In the genomic region with DNA sequence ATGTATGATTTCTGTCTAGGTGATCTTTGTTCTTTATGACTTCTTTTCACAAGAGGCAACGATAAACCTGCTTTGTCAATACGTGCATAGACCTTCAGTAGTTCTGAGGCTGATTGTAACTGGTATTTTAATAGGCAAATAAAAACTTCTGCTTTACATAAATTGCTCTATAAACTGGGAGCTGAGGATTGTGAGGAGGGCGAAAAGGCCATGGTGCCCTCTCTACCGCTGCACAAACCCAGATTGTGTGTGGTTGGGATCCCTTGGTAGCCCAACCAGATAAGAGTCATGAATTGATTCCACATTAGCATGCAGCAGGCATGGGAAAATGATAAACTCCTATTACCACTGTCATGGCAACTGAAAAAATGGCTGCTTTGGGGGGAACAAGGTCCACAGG, we compare ENCODE assay signal across 1 cellular context.
TF ChIP-seq lines count a peak whose summit lies in the region.

No MANE protein-coding gene starts in this region.

TF ChIP-seq in WTC11, 78 proteins besides CTCF, POLR2A, EP300 and RAD21 (continued from another document):
- TF ChIP-seq ZNF671 (CRISPR knock-in tag; IDR thresholded peaks at IDR 0.05) (no peak), ZNF423 (CRISPR knock-in tag; IDR thresholded peaks at IDR 0.05) (no peak), ZNF263 (CRISPR knock-in tag; IDR thresholded peaks at IDR 0.05; ENCODE audit: low read depth) (no peak), IRF2 (CRISPR knock-in tag; IDR thresholded peaks at IDR 0.05; ENCODE audit: borderline replicate concordance, low read depth) (no peak), EMX1 (CRISPR knock-in tag; IDR thresholded peaks at IDR 0.05) (no peak), ZNF396 (CRISPR knock-in tag; IDR thresholded peaks at IDR 0.05; ENCODE audit: borderline replicate concordance) (no peak), SMAD4 (CRISPR knock-in tag; IDR thresholded peaks at IDR 0.05) (no peak), OVOL2 (CRISPR knock-in tag; IDR thresholded peaks at IDR 0.05; ENCODE audit: borderline replicate concordance) (no peak), SMAD3 (CRISPR knock-in tag; IDR thresholded peaks at IDR 0.05; ENCODE audit: borderline replicate concordance) (no peak)
- TF ChIP-seq, protein P1, sequence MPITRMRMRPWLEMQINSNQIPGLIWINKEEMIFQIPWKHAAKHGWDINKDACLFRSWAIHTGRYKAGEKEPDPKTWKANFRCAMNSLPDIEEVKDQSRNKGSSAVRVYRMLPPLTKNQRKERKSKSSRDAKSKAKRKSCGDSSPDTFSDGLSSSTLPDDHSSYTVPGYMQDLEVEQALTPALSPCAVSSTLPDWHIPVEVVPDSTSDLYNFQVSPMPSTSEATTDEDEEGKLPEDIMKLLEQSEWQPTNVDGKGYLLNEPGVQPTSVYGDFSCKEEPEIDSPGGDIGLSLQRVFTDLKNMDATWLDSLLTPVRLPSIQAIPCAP (CRISPR knock-in tag; IDR thresholded peaks at IDR 0.05): no peak
- TF ChIP-seq, protein P2, sequence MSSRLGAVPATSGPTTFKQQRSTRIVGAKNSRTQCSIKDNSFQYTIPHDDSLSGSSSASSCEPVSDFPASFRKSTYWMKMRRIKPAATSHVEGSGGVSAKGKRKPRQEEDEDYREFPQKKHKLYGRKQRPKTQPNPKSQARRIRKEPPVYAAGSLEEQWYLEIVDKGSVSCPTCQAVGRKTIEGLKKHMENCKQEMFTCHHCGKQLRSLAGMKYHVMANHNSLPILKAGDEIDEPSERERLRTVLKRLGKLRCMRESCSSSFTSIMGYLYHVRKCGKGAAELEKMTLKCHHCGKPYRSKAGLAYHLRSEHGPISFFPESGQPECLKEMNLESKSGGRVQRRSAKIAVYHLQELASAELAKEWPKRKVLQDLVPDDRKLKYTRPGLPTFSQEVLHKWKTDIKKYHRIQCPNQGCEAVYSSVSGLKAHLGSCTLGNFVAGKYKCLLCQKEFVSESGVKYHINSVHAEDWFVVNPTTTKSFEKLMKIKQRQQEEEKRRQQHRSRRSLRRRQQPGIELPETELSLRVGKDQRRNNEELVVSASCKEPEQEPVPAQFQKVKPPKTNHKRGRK (CRISPR knock-in tag; IDR thresholded peaks at IDR 0.05; ENCODE audit: borderline replicate concordance): no peak
- TF ChIP-seq, protein P3, sequence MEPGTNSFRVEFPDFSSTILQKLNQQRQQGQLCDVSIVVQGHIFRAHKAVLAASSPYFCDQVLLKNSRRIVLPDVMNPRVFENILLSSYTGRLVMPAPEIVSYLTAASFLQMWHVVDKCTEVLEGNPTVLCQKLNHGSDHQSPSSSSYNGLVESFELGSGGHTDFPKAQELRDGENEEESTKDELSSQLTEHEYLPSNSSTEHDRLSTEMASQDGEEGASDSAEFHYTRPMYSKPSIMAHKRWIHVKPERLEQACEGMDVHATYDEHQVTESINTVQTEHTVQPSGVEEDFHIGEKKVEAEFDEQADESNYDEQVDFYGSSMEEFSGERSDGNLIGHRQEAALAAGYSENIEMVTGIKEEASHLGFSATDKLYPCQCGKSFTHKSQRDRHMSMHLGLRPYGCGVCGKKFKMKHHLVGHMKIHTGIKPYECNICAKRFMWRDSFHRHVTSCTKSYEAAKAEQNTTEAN (CRISPR knock-in tag; IDR thresholded peaks at IDR 0.05): no peak
- TF ChIP-seq, protein P4, sequence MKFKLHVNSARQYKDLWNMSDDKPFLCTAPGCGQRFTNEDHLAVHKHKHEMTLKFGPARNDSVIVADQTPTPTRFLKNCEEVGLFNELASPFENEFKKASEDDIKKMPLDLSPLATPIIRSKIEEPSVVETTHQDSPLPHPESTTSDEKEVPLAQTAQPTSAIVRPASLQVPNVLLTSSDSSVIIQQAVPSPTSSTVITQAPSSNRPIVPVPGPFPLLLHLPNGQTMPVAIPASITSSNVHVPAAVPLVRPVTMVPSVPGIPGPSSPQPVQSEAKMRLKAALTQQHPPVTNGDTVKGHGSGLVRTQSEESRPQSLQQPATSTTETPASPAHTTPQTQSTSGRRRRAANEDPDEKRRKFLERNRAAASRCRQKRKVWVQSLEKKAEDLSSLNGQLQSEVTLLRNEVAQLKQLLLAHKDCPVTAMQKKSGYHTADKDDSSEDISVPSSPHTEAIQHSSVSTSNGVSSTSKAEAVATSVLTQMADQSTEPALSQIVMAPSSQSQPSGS (CRISPR knock-in tag; IDR thresholded peaks at IDR 0.05; ENCODE audit: borderline replicate concordance, low read depth): no peak
TF ChIP-seq in WTC11: peak in this region for 0.
